In the genomic region with DNA sequence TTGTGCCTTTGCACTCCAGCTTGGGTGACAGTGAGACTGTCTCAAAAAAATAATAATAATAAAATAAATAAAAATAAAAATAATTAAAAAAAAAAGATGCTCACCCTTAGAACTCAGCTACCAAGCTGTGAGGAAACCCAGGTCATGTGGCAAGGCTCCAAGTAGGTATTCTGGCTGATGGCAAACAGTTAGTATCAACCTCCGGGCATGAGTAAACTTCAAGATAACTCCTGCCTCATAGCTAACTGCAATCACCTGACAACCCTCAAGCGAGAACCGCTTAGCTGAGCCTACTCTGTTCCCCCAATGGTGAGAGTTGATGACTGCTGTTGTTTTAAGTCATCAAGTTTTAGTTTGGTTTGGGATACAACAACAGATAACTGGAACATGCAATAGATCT, we compare ENCODE assay signal across 29 cellular contexts.
"Had no signal": no experiment of that assay in that cellular context is flagged by ENCODE, and none has a peak within 500 bp of the region (broad histone marks: within the 10 kb centered on the region; RNA-seq: fewer than 3 reads in every experiment).

No MANE protein-coding gene starts in this region.

- ATAC-seq: activated CD8-positive, alpha-beta memory T cell treated with anti-CD3 and anti-CD28 coated beads, Interleukin-2, amount 10 ng/mL, durations not matched to agents 7 days and 5 days; activated naive CD4-positive, alpha-beta T cell treated with anti-CD3 and anti-CD28 coated beads, Interleukin-2, amount 50 U/mL, for 72 hours; activated naive CD8-positive, alpha-beta T cell treated with anti-CD3 and anti-CD28 coated beads, Interleukin-2, amount 50 U/mL, for 24 hours; activated T-cell treated with anti-CD3 and anti-CD28 coated beads, Interleukin-2, amount 50 U/mL, for 4 hours; Panc1; SK-N-SH treated with all-trans-retinoic acid at 6 μM for 48 hours; WTC11 had no signal

- H3K36me3 ChIP-seq: brain microvascular endothelial cell, cardiac muscle cell, MG63, SJCRH30 had no signal

- H3K4me3 ChIP-seq: cardiac muscle cell, MG63, SJCRH30 had no signal

- H3K9me3 ChIP-seq: MG63, SJCRH30 had no signal

- H3K27me3 ChIP-seq: brain microvascular endothelial cell, cardiac muscle cell, MG63, SJCRH30 had no signal

- H3K27ac ChIP-seq: brain microvascular endothelial cell, cardiac muscle cell, SJCRH30 had no signal

- DNase-seq: activated CD4-positive, alpha-beta T cell treated with anti-CD3 and anti-CD28 coated beads, Interleukin-2, amount 10 ng/mL, durations not matched to agents 24 days and 14 days; activated CD4-positive, alpha-beta T cell treated with anti-CD3 and anti-CD28 coated beads, Interleukin-2, amount 50 U/mL, for 48 hours; activated CD4-positive, CD25-positive, alpha-beta regulatory T cell treated with anti-CD3 and anti-CD28 coated beads, Interleukin-2, amount 50 U/mL, for 72 hours; activated CD8-positive, alpha-beta memory T cell treated with anti-CD3 and anti-CD28 coated beads, Interleukin-2, amount 10 ng/mL, durations not matched to agents 7 days and 5 days; activated effector memory CD4-positive, alpha-beta T cell treated with anti-CD3 and anti-CD28 coated beads, Interleukin-2, amount 50 U/mL, for 16 hours; activated naive CD4-positive, alpha-beta T cell treated with Interleukin-2 at 50 U/mL for 16 hours; activated naive CD8-positive, alpha-beta T cell treated with anti-CD3 and anti-CD28 coated beads, Interleukin-2, amount 50 U/mL, for 24 hours; activated T-cell treated with anti-CD3 and anti-CD28 coated beads, Interleukin-2, amount 50 U/mL, for 4 hours; amygdala; brain microvascular endothelial cell; MG63; NCI-H1105; NCI-H1436; NCI-H1694 treated with DMSO at 0.1 percent for 48 hours; NCI-H2029 treated with DMSO at 0.1 percent for 48 hours; NCI-H345; NCI-H510A; NCI-H526 treated with DMSO at 0.1 percent for 48 hours; NK-92 treated with Interleukin-12 subunit alpha and Interleukin-12 subunit beta, amount 100 ng/mL, for 24 hours; OCI-M1; Right ventricle myocardium superior; RPMI8226; SJCRH30; SW 1271 had no signal
